1 cellular context compared by ENCODE assay signal in the genomic region with DNA sequence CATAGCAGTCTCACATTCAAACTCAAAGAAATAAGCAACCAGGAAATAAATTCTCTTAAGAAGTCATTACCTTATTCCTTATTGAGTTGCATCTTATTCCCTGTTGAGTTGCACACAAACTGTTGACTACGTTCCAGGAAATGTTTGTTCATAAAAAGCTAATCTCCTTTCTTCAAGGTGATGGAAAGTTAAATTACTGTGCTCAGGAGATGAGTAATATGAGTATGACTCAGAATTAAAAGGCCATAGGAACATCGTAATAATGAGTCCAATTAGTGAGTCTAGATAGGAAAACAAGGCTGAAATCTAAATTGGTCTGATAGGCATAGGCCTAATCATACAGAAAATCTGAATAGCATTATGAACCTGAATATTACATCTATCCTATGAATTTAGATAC.
A peak's percentile ranks its signal among the peaks of the same experiment; 100 is the strongest.
TF ChIP-seq lines count a peak whose summit lies in the region.

No MANE protein-coding gene starts in this region.

TF ChIP-seq in HEK293, 187 proteins besides CTCF, POLR2A, EP300 and RAD21 (continued from another document):
- TF ChIP-seq, protein P1, sequence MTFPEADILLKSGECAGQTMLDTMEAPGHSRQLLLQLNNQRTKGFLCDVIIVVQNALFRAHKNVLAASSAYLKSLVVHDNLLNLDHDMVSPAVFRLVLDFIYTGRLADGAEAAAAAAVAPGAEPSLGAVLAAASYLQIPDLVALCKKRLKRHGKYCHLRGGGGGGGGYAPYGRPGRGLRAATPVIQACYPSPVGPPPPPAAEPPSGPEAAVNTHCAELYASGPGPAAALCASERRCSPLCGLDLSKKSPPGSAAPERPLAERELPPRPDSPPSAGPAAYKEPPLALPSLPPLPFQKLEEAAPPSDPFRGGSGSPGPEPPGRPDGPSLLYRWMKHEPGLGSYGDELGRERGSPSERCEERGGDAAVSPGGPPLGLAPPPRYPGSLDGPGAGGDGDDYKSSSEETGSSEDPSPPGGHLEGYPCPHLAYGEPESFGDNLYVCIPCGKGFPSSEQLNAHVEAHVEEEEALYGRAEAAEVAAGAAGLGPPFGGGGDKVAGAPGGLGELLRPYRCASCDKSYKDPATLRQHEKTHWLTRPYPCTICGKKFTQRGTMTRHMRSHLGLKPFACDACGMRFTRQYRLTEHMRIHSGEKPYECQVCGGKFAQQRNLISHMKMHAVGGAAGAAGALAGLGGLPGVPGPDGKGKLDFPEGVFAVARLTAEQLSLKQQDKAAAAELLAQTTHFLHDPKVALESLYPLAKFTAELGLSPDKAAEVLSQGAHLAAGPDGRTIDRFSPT (tag by site-specific recombination; IDR thresholded peaks at IDR 0.05) = peak; percentile 64; the same call in 1 of the 2 replicates
